In genomic region chr5:43039115-43039467, GRCh38 we compare ENCODE assay signal across 8 cellular contexts. TPM values are rescaled to one million over a fixed set of nuclear protein-coding genes. Genes with fewer than 3 reads are reported as not detected.
A peak's percentile ranks its signal among the peaks of the same experiment; 100 is the strongest.
DNase-seq lines count a peak whose midpoint lies in the region; ATAC-seq, FAIRE-seq and TF ChIP-seq lines count a peak whose summit lies in the region.

No MANE protein-coding gene starts in this region.

- H3K4me1 Mint-ChIP-seq in neural crest cell, result peaks cover 44% of the 10 kb centered on the region

- peaks cover 47% of the 10 kb centered on the region for H3K4me1 ChIP-seq in BLaER1
- peaks cover 5% of the 10 kb centered on the region for H3K4me1 ChIP-seq in ectodermal cell (ENCODE audit: control insufficient read depth, insufficient read depth, low read length)

- peak overlapping the region; percentile 97 for H3K4me2 ChIP-seq in BLaER1

- peak overlapping the region; percentile 92 for H3K27ac ChIP-seq in BLaER1
- no peak overlapping the region for H3K27ac ChIP-seq in ectodermal cell (ENCODE audit: insufficient read depth, low read depth, low read length, poor library complexity, severe bottlenecking)

- H3K4me3 ChIP-seq in BLaER1 (peak overlapping the region; percentile 75), MG63 (peak overlapping the region; percentile 63), ectodermal cell (ENCODE audit: insufficient read depth, low read depth, low read length) (peak overlapping the region; percentile 25)

- no peak overlapping the region for H3K27ac Mint-ChIP-seq in neural crest cell (ENCODE audit: unreplicated experiment)

- H3K27me3 ChIP-seq in BLaER1, result no peaks in the 10 kb centered on the region
- H3K27me3 ChIP-seq in MG63, result no peaks in the 10 kb centered on the region
- H3K27me3 ChIP-seq in ectodermal cell (ENCODE audit: control insufficient read depth, insufficient read depth, low read length, poor library complexity, severe bottlenecking), result peaks cover 75% of the 10 kb centered on the region

- peaks cover 88% of the 10 kb centered on the region for H3K27me3 Mint-ChIP-seq in neural crest cell (ENCODE audit: low read depth)

- 0 to 5% methylated on average over 1 of the region's 6 CpGs for WGBS in ectodermal cell, 2 experiments

- FAIRE-seq in urothelium cell line (lab: Jason Lieb, UNC), result no peak

- no peak for TF ChIP-seq CTCF in neural crest cell (conservative IDR thresholded peaks at IDR 0.05)

- ATAC-seq in GM18519 (IDR thresholded peaks at IDR 0.05; ENCODE audit: low FRiP score, unreplicated experiment), result no peak

- H3K9me3 ChIP-seq in BLaER1 (no peaks in the 10 kb centered on the region), MG63 (no peaks in the 10 kb centered on the region), ectodermal cell (ENCODE audit: control insufficient read depth, low read length) (no peaks in the 10 kb centered on the region)

- peaks cover 3% of the 10 kb centered on the region for H3K36me3 Mint-ChIP-seq in neural crest cell (ENCODE audit: low read depth)

- peak overlapping the region; percentile 87 for H3K4me3 Mint-ChIP-seq in neural crest cell

- H4K20me1 ChIP-seq in BLaER1, result no peaks in the 10 kb centered on the region; the same call in 1 of the 2 replicates

- 0 out of 2 replicates have a peak, but pooled peaks cover under 1% of the 10 kb centered on the region for H3K36me3 ChIP-seq in BLaER1
- H3K36me3 ChIP-seq in MG63, result no peaks in the 10 kb centered on the region; the same call in 1 of the 2 replicates
- no peaks in the 10 kb centered on the region for H3K36me3 ChIP-seq in ectodermal cell (ENCODE audit: control insufficient read depth, insufficient read depth, low read length)

- DNase-seq in MG63, result no peak
- no peak for DNase-seq in neural crest cell (ENCODE audit: low read depth, low spot score)
- DNase-seq in NCI-H446 (lab: John Stamatoyannopoulos, UW), result no peak
- DNase-seq in urothelium cell line (ENCODE audit: low spot score), result no peak
- no peak for DNase-seq in amygdala (lab: John Stamatoyannopoulos, UW)

- H3K9ac ChIP-seq in BLaER1, result peak overlapping the region; percentile 86

- H3K9me3 Mint-ChIP-seq in neural crest cell, result no peaks in the 10 kb centered on the region

RNA-seq across cellular contexts. Expression of gene ANXA2R, which starts 1.0 kb away (rescaled TPM):
- 0.12 and 4.3 TPM in 2 replicates for total RNA-seq in MG63 (2014; rRNA removed; shearing (Covaris generic); ENCODE audit: low replicate concordance)
- not detected for polyA plus RNA-seq in ectodermal cell (2013, experiment 1 of 4)
- 0.30 TPM for polyA plus RNA-seq in ectodermal cell (2013, experiment 2 of 4)
- not detected for polyA plus RNA-seq in ectodermal cell (2013, experiment 3 of 4)
- polyA plus RNA-seq in ectodermal cell (2013, experiment 4 of 4), result 0.49 TPM
- total RNA-seq in neural crest cell, result 1.0 and 1.2 TPM in 2 replicates

Comparison
In these comparisons a context has a peak if more than half of its experiments do, and no peak if none do; other contexts are left out.
1. H3K4me3 ChIP-seq: peak in every context shown above with its lines; median percentile 75 in BLaER1; 63 in MG63; 25 in ectodermal cell.